In the genomic region with DNA sequence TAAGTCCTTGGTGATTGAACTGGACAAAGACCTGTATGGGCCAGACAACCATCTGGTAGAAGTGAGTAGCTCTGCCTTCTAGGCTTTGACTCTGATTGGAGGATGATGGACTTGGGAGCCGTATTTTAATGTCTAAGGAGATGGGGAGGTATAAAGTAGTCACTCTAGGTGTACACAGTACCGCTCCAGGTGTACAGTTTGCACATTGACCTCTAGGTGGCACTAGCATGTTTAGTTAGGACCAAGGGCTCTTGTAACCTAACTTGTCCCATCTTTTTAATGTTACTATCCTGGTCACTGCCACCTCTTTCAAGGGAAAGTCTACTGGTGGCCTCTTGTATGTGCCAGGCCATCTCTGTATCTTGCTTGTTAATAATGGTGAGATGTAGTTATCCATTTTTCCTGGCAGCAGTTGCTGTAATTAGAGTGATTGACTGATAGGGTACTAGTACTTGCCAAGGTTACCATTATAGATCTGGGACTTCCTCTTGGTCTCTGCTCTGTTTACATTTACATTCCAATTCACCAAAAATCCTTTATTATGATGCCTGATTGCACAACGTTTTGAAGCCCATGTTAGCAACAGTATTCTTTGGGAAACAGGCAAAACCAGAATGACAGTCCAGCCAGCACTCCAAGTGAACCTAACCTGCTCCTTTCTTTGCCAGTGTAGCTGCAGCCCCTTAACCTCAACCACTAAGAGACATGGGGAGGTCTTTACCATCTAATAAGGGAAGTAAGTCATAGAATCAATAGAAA, we compare ENCODE assay signal across 8 cellular contexts. TPM values are rescaled to one million over a fixed set of nuclear protein-coding genes. Genes with fewer than 3 reads are reported as not detected.
A peak's percentile ranks its signal among the peaks of the same experiment; 100 is the strongest.
DNase-seq lines count a peak whose midpoint lies in the region; ATAC-seq, FAIRE-seq and TF ChIP-seq lines count a peak whose summit lies in the region.

No MANE protein-coding gene starts in this region.

- H3K36me3 ChIP-seq in upper lobe of right lung = peaks cover 73% of the 10 kb centered on the region

- peak; percentile 39 for FAIRE-seq in GM18507 (lab: Jason Lieb, UNC)

- H3K4me1 ChIP-seq in upper lobe of right lung = peaks cover 8% of the 10 kb centered on the region

- no peak overlapping the region for H3K4me3 ChIP-seq in AG09309 (ENCODE audit: control insufficient read depth, low read depth, low read length)
- no peak overlapping the region for H3K4me3 ChIP-seq in upper lobe of right lung

- no peaks in the 10 kb centered on the region for H3K9me3 ChIP-seq in upper lobe of right lung

- DNase-seq in AG09309 (ENCODE audit: low read depth) (no peak), GM18507 (ENCODE audit: extremely low spot score, insufficient read length, low read depth) (no peak), NCI-H2029 treated with DMSO at 0.1 percent for 48 hours (lab: John Stamatoyannopoulos, UW) (peak; percentile 65), dermis microvascular lymphatic vessel endothelial cell (ENCODE audit: low read depth in 2 of 2) (peak; percentile 36 to 71), midbrain (lab: John Stamatoyannopoulos, UW) (peak; percentile 45), upper lobe of right lung (no peak)
- peak; percentile 37 for DNase-seq in activated CD4-positive, CD25-positive, alpha-beta regulatory T cell treated with anti-CD3 and anti-CD28 coated beads, Interleukin-2, amount 50 U/mL, for 16 hours (ENCODE audit: low read depth, low spot score)

- H3K27me3 ChIP-seq in upper lobe of right lung = no peaks in the 10 kb centered on the region

- intact Hi-C loops in upper lobe of right lung (cut with DNase I) = no loop called here

- TF ChIP-seq CTCF in AG09309 (IDR thresholded peaks at IDR 0.05; ENCODE audit: control insufficient read depth, insufficient read depth, low read depth, low read length, missing control alignments) = peak; percentile 75
- TF ChIP-seq CTCF in upper lobe of right lung (IDR thresholded peaks at IDR 0.05) = peak; percentile 79

- ATAC-seq in upper lobe of right lung = peak; percentile 55
- no peak for ATAC-seq in GM19328 (IDR thresholded peaks at IDR 0.05; ENCODE audit: unreplicated experiment)

- H3K27ac ChIP-seq in upper lobe of right lung = no peak overlapping the region

RNA-seq across cellular contexts. Expression of a gene that starts 3.6 kb away (rescaled TPM):
- total RNA-seq in dermis microvascular lymphatic vessel endothelial cell = 46.6 and 53.4 TPM in 2 replicates
- 44.0 TPM for total RNA-seq in upper lobe of right lung

RNA-seq across cellular contexts. Expression of a gene that starts 15.1 kb away (rescaled TPM):
- total RNA-seq in dermis microvascular lymphatic vessel endothelial cell = under 0.01 TPM in 1 of 2 replicates, not detected in the other
- total RNA-seq in upper lobe of right lung = 32.9 TPM

RNA-seq across cellular contexts. Expression of a gene that starts 23.3 kb away (rescaled TPM):
- total RNA-seq in dermis microvascular lymphatic vessel endothelial cell = 39.1 and 54.7 TPM in 2 replicates
- 68.5 TPM for total RNA-seq in upper lobe of right lung

RNA-seq across cellular contexts. Expression of a gene that starts 31.4 kb away (rescaled TPM):
- under 0.01 TPM in 1 of 2 replicates, not detected in the other for total RNA-seq in dermis microvascular lymphatic vessel endothelial cell
- 0.35 TPM for total RNA-seq in upper lobe of right lung

Comparison
In these comparisons a context has a peak if more than half of its experiments do, and no peak if none do; other contexts are left out.
1. DNase-seq: peak in NCI-H2029 treated with DMSO at 0.1 percent for 48 hours (single experiment), activated CD4-positive, CD25-positive, alpha-beta regulatory T cell treated with anti-CD3 and anti-CD28 coated beads, Interleukin-2, amount 50 U/mL, for 16 hours (single experiment), dermis microvascular lymphatic vessel endothelial cell (2 of 2) and midbrain (single experiment); none in AG09309 (single experiment), GM18507 (single experiment) and upper lobe of right lung (single experiment).
2. RNA of a gene that starts 15.1 kb away (total RNA-seq): 32.9 TPM in upper lobe of right lung (single experiment); under 0.01 TPM in dermis microvascular lymphatic vessel endothelial cell; every median in the first group is over 10 times any median in the second.